In the genomic region with DNA sequence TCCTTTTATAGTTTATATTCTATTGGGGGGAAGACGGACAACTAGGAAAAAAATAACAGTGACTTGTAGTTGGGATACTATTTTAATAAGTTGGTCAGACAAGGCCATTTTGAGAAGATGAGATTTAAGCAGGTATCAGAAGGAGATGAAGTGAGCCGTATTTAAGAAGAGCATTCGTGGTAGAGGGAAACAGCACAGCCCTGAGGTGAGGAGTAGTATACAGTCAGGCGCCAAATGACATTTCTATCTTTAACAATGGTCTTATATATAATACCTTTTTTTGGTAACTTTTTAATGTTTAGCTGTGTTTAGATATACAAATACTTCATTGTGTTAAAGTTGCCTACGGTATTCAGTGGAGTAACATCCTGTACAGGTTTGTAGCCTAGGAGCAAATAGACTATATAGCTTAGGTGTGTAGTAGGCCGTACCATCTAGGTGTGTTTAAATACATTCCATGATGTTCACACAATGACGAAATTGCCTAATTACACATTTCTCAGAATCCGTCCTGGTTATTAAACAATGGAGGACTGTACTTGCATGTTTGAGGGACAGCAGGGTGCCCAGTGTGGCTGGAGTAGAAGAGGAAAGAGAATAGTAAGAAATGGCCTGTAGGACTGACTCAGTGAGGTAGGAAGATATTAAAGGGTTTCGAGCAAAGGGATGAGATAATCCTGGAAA, we compare ENCODE assay signal across 1 cellular context.
TF ChIP-seq lines count a peak whose summit lies in the region.

No MANE protein-coding gene starts in this region.

TF ChIP-seq in SK-N-SH treated with all-trans-retinoic acid at 6 μM for 48 hours, 23 proteins besides CTCF, POLR2A, EP300 and RAD21 (continued from another document):
- TF ChIP-seq, protein P1, sequence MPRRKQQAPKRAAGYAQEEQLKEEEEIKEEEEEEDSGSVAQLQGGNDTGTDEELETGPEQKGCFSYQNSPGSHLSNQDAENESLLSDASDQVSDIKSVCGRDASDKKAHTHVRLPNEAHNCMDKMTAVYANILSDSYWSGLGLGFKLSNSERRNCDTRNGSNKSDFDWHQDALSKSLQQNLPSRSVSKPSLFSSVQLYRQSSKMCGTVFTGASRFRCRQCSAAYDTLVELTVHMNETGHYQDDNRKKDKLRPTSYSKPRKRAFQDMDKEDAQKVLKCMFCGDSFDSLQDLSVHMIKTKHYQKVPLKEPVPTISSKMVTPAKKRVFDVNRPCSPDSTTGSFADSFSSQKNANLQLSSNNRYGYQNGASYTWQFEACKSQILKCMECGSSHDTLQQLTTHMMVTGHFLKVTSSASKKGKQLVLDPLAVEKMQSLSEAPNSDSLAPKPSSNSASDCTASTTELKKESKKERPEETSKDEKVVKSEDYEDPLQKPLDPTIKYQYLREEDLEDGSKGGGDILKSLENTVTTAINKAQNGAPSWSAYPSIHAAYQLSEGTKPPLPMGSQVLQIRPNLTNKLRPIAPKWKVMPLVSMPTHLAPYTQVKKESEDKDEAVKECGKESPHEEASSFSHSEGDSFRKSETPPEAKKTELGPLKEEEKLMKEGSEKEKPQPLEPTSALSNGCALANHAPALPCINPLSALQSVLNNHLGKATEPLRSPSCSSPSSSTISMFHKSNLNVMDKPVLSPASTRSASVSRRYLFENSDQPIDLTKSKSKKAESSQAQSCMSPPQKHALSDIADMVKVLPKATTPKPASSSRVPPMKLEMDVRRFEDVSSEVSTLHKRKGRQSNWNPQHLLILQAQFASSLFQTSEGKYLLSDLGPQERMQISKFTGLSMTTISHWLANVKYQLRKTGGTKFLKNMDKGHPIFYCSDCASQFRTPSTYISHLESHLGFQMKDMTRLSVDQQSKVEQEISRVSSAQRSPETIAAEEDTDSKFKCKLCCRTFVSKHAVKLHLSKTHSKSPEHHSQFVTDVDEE (CRISPR knock-in tag; IDR thresholded peaks at IDR 0.05) = no peak
- TF ChIP-seq SNAI2 (CRISPR knock-in tag; IDR thresholded peaks at IDR 0.05) (no peak), ZFP30 (CRISPR knock-in tag; IDR thresholded peaks at IDR 0.05) (no peak), ZC3H10 (CRISPR knock-in tag; IDR thresholded peaks at IDR 0.05) (no peak), RARB (CRISPR knock-in tag; IDR thresholded peaks at IDR 0.05) (no peak), ZFP3 (CRISPR knock-in tag; IDR thresholded peaks at IDR 0.05) (no peak), ARNTL (CRISPR knock-in tag; IDR thresholded peaks at IDR 0.05; ENCODE audit: borderline replicate concordance, low read depth) (no peak), ZNF70 (CRISPR knock-in tag; IDR thresholded peaks at IDR 0.05) (no peak), BACH2 (CRISPR knock-in tag; IDR thresholded peaks at IDR 0.05; ENCODE audit: borderline replicate concordance) (no peak), GLIS3 (CRISPR knock-in tag; IDR thresholded peaks at IDR 0.05) (no peak), ESRRG (CRISPR knock-in tag; IDR thresholded peaks at IDR 0.05) (no peak)
- TF ChIP-seq, protein P2, sequence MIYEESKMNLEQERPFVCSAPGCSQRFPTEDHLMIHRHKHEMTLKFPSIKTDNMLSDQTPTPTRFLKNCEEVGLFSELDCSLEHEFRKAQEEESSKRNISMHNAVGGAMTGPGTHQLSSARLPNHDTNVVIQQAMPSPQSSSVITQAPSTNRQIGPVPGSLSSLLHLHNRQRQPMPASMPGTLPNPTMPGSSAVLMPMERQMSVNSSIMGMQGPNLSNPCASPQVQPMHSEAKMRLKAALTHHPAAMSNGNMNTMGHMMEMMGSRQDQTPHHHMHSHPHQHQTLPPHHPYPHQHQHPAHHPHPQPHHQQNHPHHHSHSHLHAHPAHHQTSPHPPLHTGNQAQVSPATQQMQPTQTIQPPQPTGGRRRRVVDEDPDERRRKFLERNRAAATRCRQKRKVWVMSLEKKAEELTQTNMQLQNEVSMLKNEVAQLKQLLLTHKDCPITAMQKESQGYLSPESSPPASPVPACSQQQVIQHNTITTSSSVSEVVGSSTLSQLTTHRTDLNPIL (CRISPR knock-in tag; IDR thresholded peaks at IDR 0.05; ENCODE audit: low read depth) = no peak
- TF ChIP-seq, protein P3, sequence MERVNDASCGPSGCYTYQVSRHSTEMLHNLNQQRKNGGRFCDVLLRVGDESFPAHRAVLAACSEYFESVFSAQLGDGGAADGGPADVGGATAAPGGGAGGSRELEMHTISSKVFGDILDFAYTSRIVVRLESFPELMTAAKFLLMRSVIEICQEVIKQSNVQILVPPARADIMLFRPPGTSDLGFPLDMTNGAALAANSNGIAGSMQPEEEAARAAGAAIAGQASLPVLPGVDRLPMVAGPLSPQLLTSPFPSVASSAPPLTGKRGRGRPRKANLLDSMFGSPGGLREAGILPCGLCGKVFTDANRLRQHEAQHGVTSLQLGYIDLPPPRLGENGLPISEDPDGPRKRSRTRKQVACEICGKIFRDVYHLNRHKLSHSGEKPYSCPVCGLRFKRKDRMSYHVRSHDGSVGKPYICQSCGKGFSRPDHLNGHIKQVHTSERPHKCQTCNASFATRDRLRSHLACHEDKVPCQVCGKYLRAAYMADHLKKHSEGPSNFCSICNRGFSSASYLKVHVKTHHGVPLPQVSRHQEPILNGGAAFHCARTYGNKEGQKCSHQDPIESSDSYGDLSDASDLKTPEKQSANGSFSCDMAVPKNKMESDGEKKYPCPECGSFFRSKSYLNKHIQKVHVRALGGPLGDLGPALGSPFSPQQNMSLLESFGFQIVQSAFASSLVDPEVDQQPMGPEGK (CRISPR knock-in tag; IDR thresholded peaks at IDR 0.05; ENCODE audit: borderline replicate concordance) = no peak
TF ChIP-seq in SK-N-SH treated with all-trans-retinoic acid at 6 μM for 48 hours: peak in this region for 0.
